9 cellular contexts compared by ENCODE assay signal in the genomic region with DNA sequence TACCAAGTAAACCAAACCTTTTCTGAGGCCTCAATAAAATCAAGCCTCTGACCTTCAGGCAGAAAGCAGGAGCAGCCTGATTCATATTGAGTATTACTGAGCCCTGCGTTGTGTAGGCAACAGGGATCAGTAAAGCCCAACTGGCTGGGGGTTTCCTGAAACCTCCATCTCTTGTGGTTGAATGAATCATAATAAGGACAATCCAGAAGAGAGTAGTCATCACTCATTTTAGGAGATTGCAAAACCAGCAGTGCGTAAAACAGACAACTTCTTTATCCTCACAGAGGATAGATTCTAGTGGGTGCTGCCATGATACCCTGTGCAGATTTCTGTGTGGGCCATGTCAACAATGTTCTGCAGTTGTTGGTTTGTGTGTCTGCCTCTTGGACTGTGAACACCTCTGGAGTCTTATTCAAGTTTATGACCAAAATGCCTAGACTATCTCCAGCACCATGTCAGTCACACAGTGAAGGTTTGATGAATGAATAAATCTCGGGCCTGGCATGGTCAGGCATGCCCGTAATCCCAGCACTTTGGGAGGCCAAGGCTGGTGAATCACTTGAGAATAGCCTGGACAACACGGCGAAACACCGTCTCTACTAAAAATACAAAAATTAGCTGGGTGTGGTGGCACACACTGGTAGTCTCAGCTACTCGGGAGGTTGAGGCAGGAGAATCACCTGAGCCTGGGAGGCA. TPM values are rescaled to one million over a fixed set of nuclear protein-coding genes. Genes with fewer than 3 reads are reported as not detected.
DNase-seq lines count a peak whose midpoint lies in the region; ATAC-seq and TF ChIP-seq lines count a peak whose summit lies in the region.
"Had no signal": no experiment of that assay in that cellular context is flagged by ENCODE, and none has a peak within 500 bp of the region (broad histone marks: within the 10 kb centered on the region; RNA-seq: fewer than 3 reads in every experiment).

No MANE protein-coding gene starts in this region.

- H3K79me1 ChIP-seq in neuronal stem cell (ENCODE audit: low read depth, low read length), result no peaks in the 10 kb centered on the region

- WGBS in neuronal stem cell (ENCODE audit: extremely low coverage in 2 of 2, insufficient read length in 2 of 2, insufficient replicate concordance in 1 of 2), 2 donors, result no CpG with 5 or more reads among the region's 8 CpGs

- no peaks in the 10 kb centered on the region for H3K27me3 ChIP-seq in neuronal stem cell (ENCODE audit: control insufficient read depth in 3 of 3, insufficient read depth in 3 of 3, low read depth in 1 of 3, low read length in 3 of 3)
- H3K27me3 ChIP-seq: adrenal gland had no signal

- no peak overlapping the region for H3K4me3 ChIP-seq in neuronal stem cell (ENCODE audit: low read length in 2 of 2)
- H3K4me3 ChIP-seq: adrenal gland had no signal

- no peak overlapping the region for H3K4ac ChIP-seq in neuronal stem cell (ENCODE audit: low read length)

- no peaks in the 10 kb centered on the region for H3K9me3 Mint-ChIP-seq in natural killer cell treated with Interleukin-12 subunit alpha and Interleukin-12 subunit beta and Interleukin-15 and Interleukin-18, amount 100 ng/mL, for 72 hours
- no peaks in the 10 kb centered on the region for H3K9me3 Mint-ChIP-seq in natural killer cell

- H4K91ac ChIP-seq in neuronal stem cell (ENCODE audit: low read depth, low read length, poor library complexity), result no peak overlapping the region

- no peak overlapping the region for H3K4me2 ChIP-seq in neuronal stem cell (ENCODE audit: insufficient read depth, low read length, poor library complexity, severe bottlenecking)

- no peak overlapping the region for H3K27ac ChIP-seq in neuronal stem cell (replicated peaks; ENCODE audit: low read length)
- H3K27ac ChIP-seq: adrenal gland had no signal

- H3K9me3 ChIP-seq in neuronal stem cell (replicated peaks in 1 of 2; ENCODE audit: control insufficient read depth in 2 of 2, insufficient read depth in 1 of 2, low read depth in 1 of 2, low read length in 2 of 2), result no peaks in the 10 kb centered on the region
- H3K9me3 ChIP-seq: adrenal gland had no signal

- ATAC-seq in natural killer cell treated with Interleukin-12 subunit alpha and Interleukin-12 subunit beta and Interleukin-15 and Interleukin-18, amount 100 ng/mL, for 72 hours, result peak; percentile 93 to 97
- no peak for ATAC-seq in natural killer cell
- ATAC-seq in HG03045 (IDR thresholded peaks at IDR 0.05; ENCODE audit: unreplicated experiment), result peak; percentile 72
- ATAC-seq in HG03108 (IDR thresholded peaks at IDR 0.05; ENCODE audit: unreplicated experiment), result no peak

- H3K4me1 Mint-ChIP-seq in natural killer cell treated with Interleukin-12 subunit alpha and Interleukin-12 subunit beta and Interleukin-15 and Interleukin-18, amount 100 ng/mL, for 72 hours (ENCODE audit: low read depth in 2 of 2), result peaks cover 14 to 24% of the 10 kb centered on the region in 2 donors
- H3K4me1 Mint-ChIP-seq in natural killer cell, result peaks cover 0 to 9% of the 10 kb centered on the region in 2 donors

- no peak overlapping the region for H2AK5ac ChIP-seq in neuronal stem cell (ENCODE audit: low read depth, low read length)

- peaks cover 0 to 2% of the 10 kb centered on the region in 2 donors for H3K4me1 ChIP-seq in neuronal stem cell (ENCODE audit: control insufficient read depth in 2 of 2, insufficient read depth in 1 of 2, low read depth in 1 of 2, low read length in 2 of 2)
- H3K4me1 ChIP-seq: adrenal gland had no signal

- H3K18ac ChIP-seq in neuronal stem cell (ENCODE audit: low read length), result no peak overlapping the region

- H3K27me3 Mint-ChIP-seq in natural killer cell treated with Interleukin-12 subunit alpha and Interleukin-12 subunit beta and Interleukin-15 and Interleukin-18, amount 100 ng/mL, for 72 hours, result peaks cover 0 to 7% of the 10 kb centered on the region in 2 donors
- H3K27me3 Mint-ChIP-seq in natural killer cell (ENCODE audit: low read depth in 2 of 2), result no peaks in the 10 kb centered on the region

- no peak overlapping the region for H2AFZ ChIP-seq in neuronal stem cell (ENCODE audit: low read length)

- no peak overlapping the region for H2BK15ac ChIP-seq in neuronal stem cell (ENCODE audit: low read length)

- H2BK5ac ChIP-seq in neuronal stem cell (ENCODE audit: low read length), result no peak overlapping the region

- DNase-seq in natural killer cell treated with Interleukin-12 subunit alpha and Interleukin-12 subunit beta and Interleukin-15 and Interleukin-18, amount 100 ng/mL, for 72 hours (ENCODE audit: low spot score), result peak; percentile 61
- DNase-seq in natural killer cell, result no peak
- DNase-seq in SW 1271 (lab: John Stamatoyannopoulos, UW), result peak; percentile 58 to 91
- DNase-seq in islet precursor cell, result peak; percentile 84
- no peak for DNase-seq in neuronal stem cell (ENCODE audit: low spot score)
- no peak for DNase-seq in activated CD8-positive, alpha-beta memory T cell treated with anti-CD3 and anti-CD28 coated beads for 24 hours

- TF ChIP-seq CTCF in natural killer cell (IDR thresholded peaks at IDR 0.05), result no peak

- H3K9ac ChIP-seq in neuronal stem cell (ENCODE audit: low read depth, low read length, poor library complexity), result no peak overlapping the region

- no peaks in the 10 kb centered on the region for H3K36me3 Mint-ChIP-seq in natural killer cell treated with Interleukin-12 subunit alpha and Interleukin-12 subunit beta and Interleukin-15 and Interleukin-18, amount 100 ng/mL, for 72 hours
- no peaks in the 10 kb centered on the region for H3K36me3 Mint-ChIP-seq in natural killer cell

- no peak overlapping the region for H3K23ac ChIP-seq in neuronal stem cell (ENCODE audit: low read depth, low read length, poor library complexity)

- H3K4me3 Mint-ChIP-seq in natural killer cell treated with Interleukin-12 subunit alpha and Interleukin-12 subunit beta and Interleukin-15 and Interleukin-18, amount 100 ng/mL, for 72 hours, result peak overlapping the region; percentile 47
- no peak overlapping the region for H3K4me3 Mint-ChIP-seq in natural killer cell

- peak overlapping the region; percentile 10 to 36 for H3K27ac Mint-ChIP-seq in natural killer cell treated with Interleukin-12 subunit alpha and Interleukin-12 subunit beta and Interleukin-15 and Interleukin-18, amount 100 ng/mL, for 72 hours
- no peak overlapping the region for H3K27ac Mint-ChIP-seq in natural killer cell

- H4K8ac ChIP-seq in neuronal stem cell (ENCODE audit: low read depth, low read length), result no peak overlapping the region

- intact Hi-C loops in natural killer cell (cut with micrococcal nuclease), result no loop called here

- no peak overlapping the region for H3K14ac ChIP-seq in neuronal stem cell (ENCODE audit: low read length)

- no peak overlapping the region for H2BK12ac ChIP-seq in neuronal stem cell (ENCODE audit: low read length)

- H2BK120ac ChIP-seq in neuronal stem cell (ENCODE audit: low read depth, low read length), result no peak overlapping the region

- no peaks in the 10 kb centered on the region for H3K36me3 ChIP-seq in neuronal stem cell (replicated peaks in 1 of 2; ENCODE audit: control insufficient read depth in 2 of 2, insufficient read depth in 2 of 2, low read length in 2 of 2)
- H3K36me3 ChIP-seq: adrenal gland had no signal

RNA-seq across cellular contexts. Expression of gene RAB27B, which starts 51.8 kb away (rescaled TPM):
- 1 to 10 TPM; 1.5 to 1.6 TPM for total RNA-seq in natural killer cell treated with Interleukin-12 subunit alpha and Interleukin-12 subunit beta and Interleukin-15 and Interleukin-18, amount 100 ng/mL, for 72 hours
- total RNA-seq in natural killer cell, result 10 to 100 TPM; 23.0 to 25.7 (median 24.0) TPM
- polyA plus RNA-seq in neuronal stem cell (2013, experiment 1 of 2), result 0.67 TPM
- 0.96 TPM for polyA plus RNA-seq in neuronal stem cell (2013, experiment 2 of 2)

Comparison
In these comparisons a context has a peak if more than half of its experiments do, and no peak if none do; other contexts are left out.
1. ATAC-seq: peak in natural killer cell treated with Interleukin-12 subunit alpha and Interleukin-12 subunit beta and Interleukin-15 and Interleukin-18, amount 100 ng/mL, for 72 hours (2 of 2) and HG03045 (single experiment); none in natural killer cell (0 of 3) and HG03108 (single experiment).
2. DNase-seq: peak in natural killer cell treated with Interleukin-12 subunit alpha and Interleukin-12 subunit beta and Interleukin-15 and Interleukin-18, amount 100 ng/mL, for 72 hours (single experiment), SW 1271 (2 of 2) and islet precursor cell (single experiment); none in natural killer cell (single experiment), neuronal stem cell (single experiment) and activated CD8-positive, alpha-beta memory T cell treated with anti-CD3 and anti-CD28 coated beads for 24 hours (single experiment).
3. H3K27ac Mint-ChIP-seq: peak in natural killer cell treated with Interleukin-12 subunit alpha and Interleukin-12 subunit beta and Interleukin-15 and Interleukin-18, amount 100 ng/mL, for 72 hours (2 of 2); none in natural killer cell (0 of 2).
4. RNA of gene RAB27B, which starts 51.8 kb away (total RNA-seq): 23.0 to 25.7 TPM in natural killer cell; 1.5 to 1.6 TPM in natural killer cell treated with Interleukin-12 subunit alpha and Interleukin-12 subunit beta and Interleukin-15 and Interleukin-18, amount 100 ng/mL, for 72 hours; every median in the first group is over 4 times any median in the second.